22 cellular contexts compared by ENCODE assay signal in genomic region chr10:12337407-12337806, GRCh38. TPM values are rescaled to one million over a fixed set of nuclear protein-coding genes. Genes with fewer than 3 reads are reported as not detected.
DNase-seq lines count a peak whose midpoint lies in the region; ATAC-seq, FAIRE-seq and TF ChIP-seq lines count a peak whose summit lies in the region.
"Had no signal": no experiment of that assay in that cellular context is flagged by ENCODE, and none has a peak within 500 bp of the region (broad histone marks: within the 10 kb centered on the region; RNA-seq: fewer than 3 reads in every experiment).

No MANE protein-coding gene starts in this region.

- H3K4me1 ChIP-seq in GM23248 (ENCODE audit: insufficient read depth) (peaks cover 16% of the 10 kb centered on the region), astrocyte (ENCODE audit: insufficient read depth, low read length) (peaks cover 36% of the 10 kb centered on the region), hepatocyte (ENCODE audit: insufficient read depth) (no peaks in the 10 kb centered on the region), kidney (ENCODE audit: control insufficient read depth in 1 of 2, insufficient read depth in 1 of 2, low read depth in 1 of 2, low read length in 2 of 2) (peaks cover 0 to 2% of the 10 kb centered on the region in 2 donors)

- H3K27me3 ChIP-seq in GM23248 (replicated peaks; ENCODE audit: insufficient read depth), result no peaks in the 10 kb centered on the region
- no peaks in the 10 kb centered on the region for H3K27me3 ChIP-seq in astrocyte (ENCODE audit: insufficient read depth, low read length)
- H3K27me3 ChIP-seq in hepatocyte, result no peaks in the 10 kb centered on the region
- H3K27me3 ChIP-seq: pancreas, suprapubic skin had no signal

- H3K9ac ChIP-seq in GM23248 (no peak overlapping the region), astrocyte (ENCODE audit: low read length) (peak overlapping the region; percentile 47), kidney (ENCODE audit: low read length in 2 of 2) (no peak overlapping the region)

- H3K9me3 ChIP-seq in GM23248 (ENCODE audit: low read depth) (no peaks in the 10 kb centered on the region), astrocyte (ENCODE audit: insufficient read depth, low read depth, low read length) (no peaks in the 10 kb centered on the region), hepatocyte (ENCODE audit: low read depth) (no peaks in the 10 kb centered on the region), kidney (ENCODE audit: control insufficient read depth in 1 of 2, low read length in 2 of 2) (no peaks in the 10 kb centered on the region)
- H3K9me3 ChIP-seq: pancreas, suprapubic skin had no signal

- no peak for ATAC-seq in GM21825 (IDR thresholded peaks at IDR 0.05; ENCODE audit: unreplicated experiment)
- ATAC-seq: activated CD8-positive, alpha-beta T cell treated with anti-CD3 and anti-CD28 coated beads for 36 hours; activated T-cell treated with anti-CD3 and anti-CD28 coated beads, Interleukin-2, amount 50 U/mL, for 72 hours; left lobe of liver; pancreas had no signal

- H3K36me3 ChIP-seq in GM23248 (ENCODE audit: low read depth) (no peaks in the 10 kb centered on the region), astrocyte (ENCODE audit: insufficient read depth, low read length) (no peaks in the 10 kb centered on the region), hepatocyte (replicated peaks; ENCODE audit: insufficient read depth, low read depth) (no peaks in the 10 kb centered on the region), kidney (ENCODE audit: control insufficient read depth in 1 of 2, insufficient read depth in 2 of 2, low read length in 2 of 2) (no peaks in the 10 kb centered on the region)
- H3K36me3 ChIP-seq: pancreas, suprapubic skin had no signal

- H3K4me3 ChIP-seq in GM23248, result no peak overlapping the region
- no peak overlapping the region for H3K4me3 ChIP-seq in astrocyte (ENCODE audit: insufficient read depth, low read depth, low read length)
- H3K4me3 ChIP-seq in hepatocyte, result no peak overlapping the region
- no peak overlapping the region for H3K4me3 ChIP-seq in kidney (ENCODE audit: low read length in 2 of 2)
- H3K4me3 ChIP-seq: pancreas, skin epidermis, suprapubic skin had no signal

- no peak overlapping the region for H3K27ac ChIP-seq in GM23248
- H3K27ac ChIP-seq in astrocyte (ENCODE audit: low read depth, low read length), result peak overlapping the region; percentile 59
- peak overlapping the region; percentile 67 for H3K27ac ChIP-seq in hepatocyte
- no peak overlapping the region for H3K27ac ChIP-seq in kidney (ENCODE audit: low read depth in 2 of 2, low read length in 2 of 2)
- H3K27ac ChIP-seq: pancreas, skin epidermis, suprapubic skin had no signal

- TF ChIP-seq CTCF in astrocyte (IDR thresholded peaks at IDR 0.05; ENCODE audit: insufficient read depth, low read depth, low read length) (no peak), hepatocyte (IDR thresholded peaks at IDR 0.05; ENCODE audit: poor library complexity) (no peak), kidney (IDR thresholded peaks at IDR 0.05; ENCODE audit: borderline replicate concordance, extremely low read depth, insufficient read depth) (no peak)

- H3K9me2 ChIP-seq in GM23248 (ENCODE audit: insufficient read depth), result no peaks in the 10 kb centered on the region
- no peaks in the 10 kb centered on the region for H3K9me2 ChIP-seq in hepatocyte (replicated peaks; ENCODE audit: insufficient read depth)

- intact Hi-C loops in kidney (cut with DNase I), result no loop called here

- H3K27me3 Mint-ChIP-seq in astrocyte (ENCODE audit: low read depth, unreplicated experiment), result no peaks in the 10 kb centered on the region
- H3K27me3 Mint-ChIP-seq: activated CD8-positive, alpha-beta T cell treated with anti-CD3 and anti-CD28 coated beads for 36 hours; activated naive CD8-positive, alpha-beta T cell; central memory CD8-positive, alpha-beta T cell had no signal

- peak overlapping the region; percentile 56 for H3K4me3 Mint-ChIP-seq in astrocyte (ENCODE audit: unreplicated experiment)
- H3K4me3 Mint-ChIP-seq: activated CD8-positive, alpha-beta T cell treated with anti-CD3 and anti-CD28 coated beads for 36 hours; activated naive CD8-positive, alpha-beta T cell; activated T-cell treated with anti-CD3 and anti-CD28 coated beads, Interleukin-2, amount 50 U/mL, for 72 hours; central memory CD8-positive, alpha-beta T cell; endodermal cell; H9 had no signal

- H3K9me3 Mint-ChIP-seq in astrocyte (ENCODE audit: unreplicated experiment), result peaks cover 3% of the 10 kb centered on the region
- H3K9me3 Mint-ChIP-seq: activated CD8-positive, alpha-beta T cell treated with anti-CD3 and anti-CD28 coated beads for 36 hours; activated T-cell treated with anti-CD3 and anti-CD28 coated beads, Interleukin-2, amount 50 U/mL, for 72 hours; central memory CD8-positive, alpha-beta T cell; endodermal cell; H9 had no signal

- no peak for FAIRE-seq in astrocyte (lab: Jason Lieb, UNC)
- no peak for FAIRE-seq in kidney (lab: Jason Lieb, UNC)
- FAIRE-seq: pancreas had no signal

- H3K36me3 Mint-ChIP-seq in astrocyte (ENCODE audit: low read depth, unreplicated experiment), result no peaks in the 10 kb centered on the region
- H3K36me3 Mint-ChIP-seq: activated naive CD8-positive, alpha-beta T cell had no signal

- H4K20me1 ChIP-seq in GM23248 (ENCODE audit: insufficient read depth), result no peaks in the 10 kb centered on the region
- H4K20me1 ChIP-seq in astrocyte (ENCODE audit: insufficient read depth, low read length), result no peaks in the 10 kb centered on the region
- H4K20me1 ChIP-seq in hepatocyte (ENCODE audit: insufficient read depth, poor library complexity, severe bottlenecking), result no peaks in the 10 kb centered on the region

- no peak overlapping the region for H3K4me2 ChIP-seq in GM23248 (ENCODE audit: unreplicated experiment)
- H3K4me2 ChIP-seq in astrocyte (ENCODE audit: low read length), result peak overlapping the region; percentile 43
- H3K4me2 ChIP-seq in hepatocyte, result no peak overlapping the region

- H3K79me2 ChIP-seq in GM23248 (ENCODE audit: insufficient read depth), result no peaks in the 10 kb centered on the region
- no peaks in the 10 kb centered on the region for H3K79me2 ChIP-seq in astrocyte (ENCODE audit: insufficient read depth, low read length)
- H3K79me2 ChIP-seq in hepatocyte, result no peaks in the 10 kb centered on the region

- peaks cover 36% of the 10 kb centered on the region for H3K4me1 Mint-ChIP-seq in astrocyte (ENCODE audit: low read depth, unreplicated experiment)

- 28 to 33% methylated on average over 5 of the region's 5 CpGs for WGBS in GM23248 (ENCODE audit: low coverage in 1 of 2, low lambda C conversion rate in 2 of 2, missing lambda C conversion rate in 2 of 2), 2 experiments
- WGBS in hepatocyte (ENCODE audit: low lambda C conversion rate, missing lambda C conversion rate), result 70% methylated on average over 5 of the region's 5 CpGs

- peak overlapping the region; percentile 90 for H3K27ac Mint-ChIP-seq in astrocyte (ENCODE audit: unreplicated experiment)
- H3K27ac Mint-ChIP-seq: activated CD8-positive, alpha-beta T cell treated with anti-CD3 and anti-CD28 coated beads for 36 hours; activated naive CD8-positive, alpha-beta T cell; activated T-cell treated with anti-CD3 and anti-CD28 coated beads, Interleukin-2, amount 50 U/mL, for 72 hours; endodermal cell; H9 had no signal

- in situ Hi-C loops in GM23248 (cut with MboI), result no loop called here

- H2AFZ ChIP-seq in GM23248, result no peak overlapping the region
- no peak overlapping the region for H2AFZ ChIP-seq in astrocyte (ENCODE audit: low read depth, low read length)
- no peak overlapping the region for H2AFZ ChIP-seq in hepatocyte

- peaks cover 15% of the 10 kb centered on the region; the same call in 1 of the 2 replicates for H3F3A ChIP-seq in GM23248 (ENCODE audit: insufficient read depth)

- peak; percentile 23 for DNase-seq in GM23248
- DNase-seq in astrocyte (ENCODE audit: low read depth), result peak; percentile 75
- no peak for DNase-seq in hepatocyte (ENCODE audit: low spot score)
- DNase-seq in superior temporal gyrus (ENCODE audit: extremely low spot score), result peak; percentile 11
- DNase-seq in D341Med (ENCODE audit: low spot score), result no peak
- no peak for DNase-seq in kidney
- DNase-seq: activated CD8-positive, alpha-beta T cell treated with anti-CD3 and anti-CD28 coated beads for 36 hours; activated T-cell treated with anti-CD3 and anti-CD28 coated beads, Interleukin-2, amount 50 U/mL, for 72 hours; AML-193; endodermal cell; foreskin melanocyte; H9; NCI-H1694 treated with DMSO at 0.1 percent for 48 hours; pancreas; SHP77; stimulated activated CD4-positive, alpha-beta T cell treated with anti-CD3 and anti-CD28 coated beads, Interleukin-4, amount 100 ng/mL, for 24 hours had no signal

RNA-seq across cellular contexts. Expression of gene CAMK1D, which starts 11.9 kb away (rescaled TPM):
- 0.13 and 0.22 TPM in 2 replicates for total RNA-seq in GM23248 (2014; rRNA removed; shearing (Covaris generic))
- 0.23 and 0.55 TPM in 2 replicates for polyA plus RNA-seq in GM23248 (2016; fragmentation: Nextera tagmentation; extraction: Ambion mirVana)
- total RNA-seq in astrocyte, result 23.6 and 27.4 TPM in 2 replicates
- total RNA-seq in hepatocyte, result 1.8 and 3.5 TPM in 2 replicates
- 3.6 and 6.0 TPM in 2 replicates for polyA plus RNA-seq in hepatocyte
- total RNA-seq in kidney, result 13.7 TPM
- 1.1 TPM for polyA plus RNA-seq in kidney (ENCODE audit: insufficient read depth, low read depth, low replicate concordance)

Comparison
In these comparisons a context has a peak if more than half of its experiments do, and no peak if none do; other contexts are left out.
1. DNase-seq: peak in GM23248 (single experiment), astrocyte (single experiment) and superior temporal gyrus (single experiment); none in hepatocyte (single experiment), D341Med (single experiment) and kidney (single experiment).
2. H3K27ac ChIP-seq: peak in astrocyte (single experiment) and hepatocyte (single experiment); none in GM23248 (single experiment) and kidney (0 of 2).